1 cellular context compared by ENCODE assay signal in genomic region chr20:25006431-25007167, GRCh38.
TF ChIP-seq lines count a peak whose summit lies in the region.

No MANE protein-coding gene starts in this region.

TF ChIP-seq in HepG2, 621 proteins besides CTCF, POLR2A, EP300 and RAD21:
- TF ChIP-seq E2F2 (CRISPR knock-in tag; IDR thresholded peaks at IDR 0.05; ENCODE audit: borderline replicate concordance), result no peak
- TF ChIP-seq ARID2 (CRISPR knock-in tag; IDR thresholded peaks at IDR 0.05; ENCODE audit: borderline replicate concordance), result no peak
- no peak for TF ChIP-seq PAF1 (CRISPR knock-in tag; IDR thresholded peaks at IDR 0.05)
- TF ChIP-seq PITX1 (CRISPR knock-in tag; IDR thresholded peaks at IDR 0.05), result no peak
- no peak for TF ChIP-seq CC2D1A (CRISPR knock-in tag; IDR thresholded peaks at IDR 0.05)
- TF ChIP-seq HOXD1 (CRISPR knock-in tag; IDR thresholded peaks at IDR 0.05), result no peak
- no peak for TF ChIP-seq GPN1 (CRISPR knock-in tag; IDR thresholded peaks at IDR 0.05; ENCODE audit: borderline replicate concordance)
- TF ChIP-seq MTF1 (CRISPR knock-in tag; IDR thresholded peaks at IDR 0.05), result no peak
- TF ChIP-seq ZSCAN22 (CRISPR knock-in tag; IDR thresholded peaks at IDR 0.05), result no peak
- TF ChIP-seq ZNF205 (CRISPR knock-in tag; IDR thresholded peaks at IDR 0.05), result no peak
- no peak for TF ChIP-seq ZNF570 (CRISPR knock-in tag; IDR thresholded peaks at IDR 0.05; ENCODE audit: borderline replicate concordance)
